ENCODE assay signal across 8 cellular contexts in the genomic region with DNA sequence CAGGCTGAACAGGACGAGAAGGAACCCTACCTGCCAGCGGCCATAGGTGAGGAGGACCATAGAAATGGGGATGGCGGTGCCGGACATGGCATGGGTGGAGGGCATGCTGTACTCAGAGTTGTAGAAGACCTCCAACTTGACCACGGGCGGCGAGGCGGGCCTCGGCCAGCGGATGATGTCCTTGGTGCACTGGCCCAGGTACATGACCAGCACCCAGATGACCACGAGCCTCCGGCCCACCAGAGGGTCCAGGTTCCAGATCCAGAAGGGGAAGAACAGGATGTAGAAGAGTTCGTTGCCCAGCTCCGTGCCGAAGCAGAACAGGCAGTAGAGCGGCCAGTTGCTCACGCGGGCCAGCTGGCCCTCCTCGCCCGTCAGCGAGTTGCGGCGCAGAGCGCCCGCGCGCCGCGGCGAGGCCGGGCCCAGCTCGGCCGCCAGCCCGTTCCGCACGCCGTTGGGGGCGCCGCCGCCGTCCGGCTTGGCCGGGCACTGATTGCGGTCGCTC. TPM values are rescaled to one million over a fixed set of nuclear protein-coding genes. Genes with fewer than 3 reads are reported as not detected.
DNase-seq lines count a peak whose midpoint lies in the region; ATAC-seq and TF ChIP-seq lines count a peak whose summit lies in the region.

No MANE protein-coding gene starts in this region.

- H3K4me3 ChIP-seq in DOHH2 (ENCODE audit: low read length) (peak overlapping the region; percentile 98), SU-DHL-6 (ENCODE audit: insufficient read depth, low read length, poor library complexity, severe bottlenecking) (peak overlapping the region; percentile 77), dorsolateral prefrontal cortex (peak overlapping the region; percentile 70 to 98 (median 91)), right lobe of liver (peak overlapping the region; percentile 81 to 93 (median 89))

- H3K9me3 ChIP-seq in DOHH2 (ENCODE audit: control insufficient read depth, insufficient read depth, low read length) = no peaks in the 10 kb centered on the region
- no peaks in the 10 kb centered on the region for H3K9me3 ChIP-seq in SU-DHL-6 (ENCODE audit: insufficient read depth, low read length)
- no peaks in the 10 kb centered on the region for H3K9me3 ChIP-seq in right lobe of liver

- H3F3A ChIP-seq in DOHH2 (ENCODE audit: control insufficient read depth, insufficient read depth) = peaks cover 21% of the 10 kb centered on the region
- H3F3A ChIP-seq in SU-DHL-6 (ENCODE audit: insufficient read depth) = peaks cover 32% of the 10 kb centered on the region

- H3K36me3 ChIP-seq in DOHH2 (ENCODE audit: control insufficient read depth, low read length) (peaks cover 46% of the 10 kb centered on the region), SU-DHL-6 (ENCODE audit: low read length) (no peaks in the 10 kb centered on the region; the same call in 1 of the 2 replicates), right lobe of liver (no peaks in the 10 kb centered on the region)

- peaks cover 11% of the 10 kb centered on the region for H3K36me3 Mint-ChIP-seq in stimulated activated memory B cell treated with anti-CD40 and anti-IgM and Interleukin-4, amounts not matched to agents 10 μg/mL and 1 μg/mL and 100 μg/mL, for 72 hours

- peak overlapping the region; percentile 86 for H3K9ac ChIP-seq in SU-DHL-6 (ENCODE audit: low read length)

- H2AFZ ChIP-seq in SU-DHL-6 (ENCODE audit: low read depth, low read length, severe bottlenecking) = no peak overlapping the region

- H3K27ac ChIP-seq in DOHH2 (ENCODE audit: low read depth, low read length) (peak overlapping the region; percentile 91), SU-DHL-6 (ENCODE audit: low read depth, low read length) (peak overlapping the region; percentile 88), dorsolateral prefrontal cortex (peak overlapping the region; percentile 41 to 97 (median 90)), right lobe of liver (peak overlapping the region; percentile 85 to 94 (median 90))

- intact Hi-C loops in dorsolateral prefrontal cortex (cut with DNase I) (loop anchor here (2.0 to 5.0 kb wide), 5 partner anchors 40 to 185 kb away; partner anchors contain the start of genes PPP2R5E (in 2 of the 2) and WDR89 (in 1 of the 2)), right lobe of liver (cut with DNase I) (no loop called here)

- H3K27me3 Mint-ChIP-seq in stimulated activated memory B cell treated with anti-CD40 and anti-IgM and Interleukin-4, amounts not matched to agents 10 μg/mL and 1 μg/mL and 100 μg/mL, for 72 hours = no peaks in the 10 kb centered on the region

- no peak for TF ChIP-seq CTCF in DOHH2 (IDR thresholded peaks at IDR 0.05; ENCODE audit: low read depth, low read length, poor library complexity, severe bottlenecking)
- TF ChIP-seq CTCF in SU-DHL-6 (IDR thresholded peaks at IDR 0.05; ENCODE audit: insufficient read depth, low read length, poor library complexity, severe bottlenecking) = no peak
- TF ChIP-seq CTCF in dorsolateral prefrontal cortex (IDR thresholded peaks at IDR 0.05 in 54 of 56, conservative IDR thresholded peaks at IDR 0.05 in 2 of 56; ENCODE audit: low read depth in 1 of 56, partially characterized antibody in 56 of 56) = peak in 2 of 56 donors; percentile 1 to 13
- TF ChIP-seq CTCF in right lobe of liver (IDR thresholded peaks at IDR 0.05) = no peak

- peak; percentile 41 for ATAC-seq in GM19397 (IDR thresholded peaks at IDR 0.05; ENCODE audit: unreplicated experiment)
- peak; percentile 42 for ATAC-seq in HG03439 (IDR thresholded peaks at IDR 0.05; ENCODE audit: unreplicated experiment)
- peak; percentile 45 to 80 (median 70) for ATAC-seq in right lobe of liver
- peak; percentile 54 for ATAC-seq in stimulated activated memory B cell treated with anti-CD40 and anti-IgM and Interleukin-4, amounts not matched to agents 10 μg/mL and 1 μg/mL and 100 μg/mL, for 72 hours

- H3K4me2 ChIP-seq in DOHH2 (ENCODE audit: low read length) (peak overlapping the region; percentile 85), SU-DHL-6 (ENCODE audit: low read depth, low read length, poor library complexity, severe bottlenecking) (peak overlapping the region; percentile 88)

- H3K27me3 ChIP-seq in DOHH2 (ENCODE audit: control insufficient read depth, low read length) (no peaks in the 10 kb centered on the region), SU-DHL-6 (ENCODE audit: low read length) (no peaks in the 10 kb centered on the region), dorsolateral prefrontal cortex (no peaks in the 10 kb centered on the region), right lobe of liver (no peaks in the 10 kb centered on the region)

- H3K4me1 ChIP-seq in DOHH2 (ENCODE audit: control insufficient read depth, low read length) = peaks cover 45% of the 10 kb centered on the region
- peaks cover 0 to 14% (median 6%) of the 10 kb centered on the region in 4 donors for H3K4me1 ChIP-seq in right lobe of liver

- peaks cover 46% of the 10 kb centered on the region for H3K4me1 Mint-ChIP-seq in stimulated activated memory B cell treated with anti-CD40 and anti-IgM and Interleukin-4, amounts not matched to agents 10 μg/mL and 1 μg/mL and 100 μg/mL, for 72 hours

- H3K9me2 ChIP-seq in DOHH2 (replicated peaks; ENCODE audit: control insufficient read depth, low read length) (no peaks in the 10 kb centered on the region), SU-DHL-6 (replicated peaks; ENCODE audit: insufficient read depth, low read length) (no peaks in the 10 kb centered on the region)

- 0% methylated on average over 3 of the region's 45 CpGs for WGBS in right lobe of liver (ENCODE audit: insufficient coverage, low coverage, low lambda C conversion rate, missing lambda C conversion rate)

- peak overlapping the region; percentile 100 for H3K4me3 Mint-ChIP-seq in stimulated activated memory B cell treated with anti-CD40 and anti-IgM and Interleukin-4, amounts not matched to agents 10 μg/mL and 1 μg/mL and 100 μg/mL, for 72 hours

- H3K79me2 ChIP-seq in DOHH2 (ENCODE audit: control insufficient read depth, low read length) (peaks cover 61% of the 10 kb centered on the region), SU-DHL-6 (ENCODE audit: insufficient read depth, low read length) (peaks cover 49% of the 10 kb centered on the region)

- no peak for TF ChIP-seq POLR2A in right lobe of liver (IDR thresholded peaks at IDR 0.05)

- H4K20me1 ChIP-seq in DOHH2 (ENCODE audit: control insufficient read depth, insufficient read depth, low read depth, low read length) (no peaks in the 10 kb centered on the region), SU-DHL-6 (ENCODE audit: low read depth, low read length) (no peaks in the 10 kb centered on the region)

- H3K27ac Mint-ChIP-seq in stimulated activated memory B cell treated with anti-CD40 and anti-IgM and Interleukin-4, amounts not matched to agents 10 μg/mL and 1 μg/mL and 100 μg/mL, for 72 hours = peak overlapping the region; percentile 99

- no peaks in the 10 kb centered on the region for H3K9me3 Mint-ChIP-seq in stimulated activated memory B cell treated with anti-CD40 and anti-IgM and Interleukin-4, amounts not matched to agents 10 μg/mL and 1 μg/mL and 100 μg/mL, for 72 hours

- DNase-seq in dorsolateral prefrontal cortex = peak; percentile 26 to 71 (median 45)
- DNase-seq in right lobe of liver = peak; percentile 59 to 66 (median 60)
- no peak for DNase-seq in SKM-1 treated with dmso at 0.1 percent for 144 hours (lab: John Stamatoyannopoulos, UW; ENCODE audit: unreplicated experiment)

RNA-seq across cellular contexts. Expression of gene SGPP1, which starts 0.6 kb away (rescaled TPM):
- total RNA-seq in dorsolateral prefrontal cortex (10 to 100 TPM; 16.0 to 26.2 (median 20.9) TPM), right lobe of liver (10 to 100 TPM; 13.2 to 25.6 (median 20.9) TPM)

Comparison
In these comparisons a context has a peak if more than half of its experiments do, and no peak if none do; other contexts are left out.
1. intact Hi-C loops: an anchor here in dorsolateral prefrontal cortex (2.0 to 5.0 kb wide); none called in right lobe of liver.